ENCODE assay signal across 27 cellular contexts in the genomic region with DNA sequence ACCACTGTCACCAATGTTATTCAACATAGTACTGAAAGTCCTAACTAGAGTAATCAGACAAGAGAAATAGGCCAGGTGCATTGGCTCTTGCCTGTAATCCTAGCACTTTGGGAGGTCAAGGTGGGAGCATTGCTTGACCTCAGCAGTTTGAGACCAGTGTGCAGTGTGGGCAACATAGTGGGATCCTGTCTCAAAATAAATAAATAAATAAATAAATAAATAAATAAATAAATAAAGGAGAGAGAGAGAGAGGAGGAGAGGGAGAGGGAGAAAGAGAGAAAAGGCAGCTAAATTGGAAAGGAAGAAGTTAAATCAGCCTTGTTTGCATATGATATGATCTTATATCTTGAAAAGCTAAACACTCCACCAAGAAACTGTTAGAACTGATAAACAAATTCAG.
"Had no signal": no experiment of that assay in that cellular context is flagged by ENCODE, and none has a peak within 500 bp of the region (broad histone marks: within the 10 kb centered on the region; RNA-seq: fewer than 3 reads in every experiment).

No MANE protein-coding gene starts in this region.

- H3K9me3 ChIP-seq: suprapubic skin, testis, thyroid gland, tibial artery, upper lobe of right lung, uterus, vagina had no signal

- H3K4me1 ChIP-seq: stomach, suprapubic skin, testis, thyroid gland, tibial artery, tibial nerve, transverse colon, upper lobe of left lung, upper lobe of right lung, uterus, vagina had no signal

- H3K36me3 ChIP-seq: stomach, suprapubic skin, thoracic aorta, thyroid gland, tibial artery, tibial nerve, transverse colon, upper lobe of left lung, upper lobe of right lung, uterus, vagina had no signal

- ATAC-seq: stimulated activated effector memory CD8-positive, alpha-beta T cell treated with anti-CD3 and anti-CD28 coated beads, Interleukin-12 subunit alpha, Interleukin-12 subunit beta, amount 100 ng/mL, for 72 hours; stimulated activated memory B cell treated with anti-CD40 and anti-IgM and Interleukin-4, amounts not matched to agents 10 μg/mL and 1 μg/mL and 100 μg/mL, for 72 hours; stimulated activated naive B cell treated with anti-CD40 and anti-IgM and Interleukin-4, amounts not matched to agents 10 μg/mL and 1 μg/mL and 100 μg/mL, for 72 hours; stimulated activated naive CD8-positive, alpha-beta T cell treated with anti-CD3 and anti-CD28 coated beads, Interleukin-15, amount 100 ng/mL, for 72 hours; stimulated activated naive CD8-positive, alpha-beta T cell treated with anti-CD3 and anti-CD28 coated beads, Interleukin-15, Interleukin-2, amounts not matched to agents 100 U/mL and 50 U/mL, for 24 hours; upper lobe of right lung had no signal

- H3K4me3 ChIP-seq: stomach, suprapubic skin, testis, thoracic aorta, thyroid gland, tibial artery, tibial nerve, transverse colon, upper lobe of left lung, upper lobe of right lung, uterus, vagina had no signal

- DNase-seq: stimulated activated CD4-positive, alpha-beta T cell treated with anti-CD3 and anti-CD28 coated beads, Interleukin-2, amount 100 ng/mL, for 48 hours; stimulated activated CD4-positive, alpha-beta T cell treated with anti-CD3 and anti-CD28 coated beads, Interleukin-4, amount 100 ng/mL, for 1 hour; stimulated activated CD4-positive, alpha-beta T cell treated with anti-CD3 and anti-CD28 coated beads, Interleukin-4, amount 100 ng/mL, for 24 hours; stimulated activated CD4-positive, alpha-beta T cell treated with anti-CD3 and anti-CD28 coated beads, Interleukin-4, amount 100 ng/mL, for 4 hours; stimulated activated CD8-positive, alpha-beta memory T cell treated with anti-CD3 and anti-CD28 coated beads, Interleukin-4, amount 100 ng/mL, for 48 hours; stimulated activated naive B cell treated with anti-CD40 and anti-IgM and Interleukin-4, amounts not matched to agents 10 μg/mL and 1 μg/mL and 100 μg/mL, for 72 hours; stimulated activated naive CD4-positive, alpha-beta T cell; stimulated activated naive CD4-positive, alpha-beta T cell treated with Interleukin-2 at 50 U/mL for 16 hours; stimulated activated naive CD8-positive, alpha-beta T cell treated with anti-CD3 and anti-CD28 coated beads, Interleukin-15, amount 100 ng/mL, for 72 hours; stimulated activated naive CD8-positive, alpha-beta T cell treated with anti-CD3 and anti-CD28 coated beads, Interleukin-15, Interleukin-2, amounts not matched to agents 100 U/mL and 50 U/mL, for 24 hours; stomach; substantia nigra; testis; thyroid gland; tibial artery; transverse colon; trophoblast cell; upper lobe of left lung; upper lobe of right lung; uterus had no signal

- FAIRE-seq: urothelium cell line had no signal

- H3K27ac ChIP-seq: stomach, suprapubic skin, testis, thoracic aorta, thyroid gland, tibial artery, tibial nerve, transverse colon, upper lobe of left lung, upper lobe of right lung, uterus, vagina had no signal
